In genomic region chr5:52624291-52624690, GRCh38 we compare ENCODE assay signal across 23 cellular contexts.
"Had no signal": no experiment of that assay in that cellular context is flagged by ENCODE, and none has a peak within 500 bp of the region (broad histone marks: within the 10 kb centered on the region; RNA-seq: fewer than 3 reads in every experiment).

No MANE protein-coding gene starts in this region.

- H3K36me3 ChIP-seq: stomach, suprapubic skin, thoracic aorta, thyroid gland, tibial artery, tibial nerve, transverse colon, upper lobe of left lung, upper lobe of right lung, uterus had no signal

- H3K9me3 ChIP-seq: suprapubic skin, testis, thoracic aorta, thyroid gland, tibial artery, transverse colon, upper lobe of right lung, uterus had no signal

- DNase-seq: stimulated activated CD4-positive, alpha-beta T cell treated with anti-CD3 and anti-CD28 coated beads, Interleukin-2, amount 100 ng/mL, for 48 hours; stimulated activated CD4-positive, alpha-beta T cell treated with anti-CD3 and anti-CD28 coated beads, Interleukin-4, amount 100 ng/mL, for 1 hour; stimulated activated CD4-positive, alpha-beta T cell treated with anti-CD3 and anti-CD28 coated beads, Interleukin-4, amount 100 ng/mL, for 24 hours; stimulated activated CD4-positive, alpha-beta T cell treated with anti-CD3 and anti-CD28 coated beads, Interleukin-4, amount 100 ng/mL, for 4 hours; stimulated activated CD8-positive, alpha-beta memory T cell treated with anti-CD3 and anti-CD28 coated beads, Interleukin-4, amount 100 ng/mL, for 48 hours; stimulated activated naive B cell treated with anti-CD40 and anti-IgM and Interleukin-4, amounts not matched to agents 10 μg/mL and 1 μg/mL and 100 μg/mL, for 72 hours; stimulated activated naive CD4-positive, alpha-beta T cell; stimulated activated naive CD4-positive, alpha-beta T cell treated with Interleukin-2 at 50 U/mL for 16 hours; stimulated activated naive CD8-positive, alpha-beta T cell treated with anti-CD3 and anti-CD28 coated beads, Interleukin-15, amount 100 ng/mL, for 72 hours; stimulated activated naive CD8-positive, alpha-beta T cell treated with anti-CD3 and anti-CD28 coated beads, Interleukin-15, Interleukin-2, amounts not matched to agents 100 U/mL and 50 U/mL, for 24 hours; stomach; substantia nigra; testis; thyroid gland; tibial artery; transverse colon; trophoblast cell; upper lobe of left lung; upper lobe of right lung; uterus had no signal

- H3K27me3 ChIP-seq: stomach, suprapubic skin, testis, thyroid gland, tibial artery, tibial nerve, transverse colon, upper lobe of left lung, upper lobe of right lung, uterus had no signal

- H3K4me1 ChIP-seq: stomach, suprapubic skin, testis, thyroid gland, tibial artery, tibial nerve, transverse colon, upper lobe of left lung, upper lobe of right lung, uterus had no signal

- H3K27ac ChIP-seq: stomach, suprapubic skin, testis, thoracic aorta, thyroid gland, tibial artery, tibial nerve, transverse colon, upper lobe of left lung, upper lobe of right lung, uterus had no signal

- H3K4me3 ChIP-seq: stomach, suprapubic skin, testis, thoracic aorta, thyroid gland, tibial artery, tibial nerve, transverse colon, upper lobe of left lung, upper lobe of right lung, uterus had no signal
